In the genomic region with DNA sequence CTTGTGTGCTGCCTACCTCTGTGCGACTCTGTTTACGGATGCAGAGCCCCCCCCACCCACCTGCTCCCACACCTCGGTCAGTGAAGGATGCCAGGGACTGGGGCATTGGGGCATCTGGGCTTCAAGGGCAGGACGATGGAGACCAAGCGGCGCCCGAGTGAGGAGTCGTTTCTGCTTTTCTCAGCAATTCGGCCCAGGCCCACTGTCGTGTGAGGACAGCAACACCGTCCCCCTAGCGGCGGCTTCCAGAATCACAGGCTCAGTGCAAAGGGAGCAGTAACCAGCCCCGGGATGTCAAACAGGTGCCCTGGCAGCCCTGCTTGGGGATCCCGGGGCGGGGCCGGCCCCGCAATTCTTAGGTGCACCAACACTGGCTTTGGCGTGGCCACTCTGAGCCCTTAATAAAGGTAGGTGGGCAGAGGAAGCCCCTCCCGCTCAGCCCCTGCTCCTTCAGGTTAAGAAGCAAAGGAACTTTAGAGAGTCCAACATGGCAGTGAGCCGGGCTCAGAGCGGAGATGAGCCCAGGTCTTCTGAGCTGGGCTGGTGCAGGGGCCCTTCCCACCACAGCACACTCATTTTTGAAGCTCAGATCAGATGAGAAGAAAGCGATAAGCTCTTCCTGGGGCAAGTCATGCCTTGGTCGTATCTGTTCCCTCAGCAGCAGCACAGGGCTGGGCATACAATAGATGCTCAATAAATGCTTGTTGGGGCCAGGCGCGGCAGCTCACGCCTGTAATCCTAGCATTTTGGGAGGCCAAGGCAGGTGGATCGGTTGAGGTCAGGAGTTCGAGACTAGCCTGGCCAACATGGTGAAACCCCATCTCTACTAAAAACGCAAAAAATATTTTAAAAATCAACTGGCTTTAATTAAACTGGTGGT, we compare ENCODE assay signal across 1 cellular context.
A peak's percentile ranks its signal among the peaks of the same experiment; 100 is the strongest.
TF ChIP-seq lines count a peak whose summit lies in the region.

No MANE protein-coding gene starts in this region.

TF ChIP-seq in K562, 482 proteins besides CTCF, POLR2A, EP300 and RAD21 (continued from another document):
- TF ChIP-seq, protein P1, sequence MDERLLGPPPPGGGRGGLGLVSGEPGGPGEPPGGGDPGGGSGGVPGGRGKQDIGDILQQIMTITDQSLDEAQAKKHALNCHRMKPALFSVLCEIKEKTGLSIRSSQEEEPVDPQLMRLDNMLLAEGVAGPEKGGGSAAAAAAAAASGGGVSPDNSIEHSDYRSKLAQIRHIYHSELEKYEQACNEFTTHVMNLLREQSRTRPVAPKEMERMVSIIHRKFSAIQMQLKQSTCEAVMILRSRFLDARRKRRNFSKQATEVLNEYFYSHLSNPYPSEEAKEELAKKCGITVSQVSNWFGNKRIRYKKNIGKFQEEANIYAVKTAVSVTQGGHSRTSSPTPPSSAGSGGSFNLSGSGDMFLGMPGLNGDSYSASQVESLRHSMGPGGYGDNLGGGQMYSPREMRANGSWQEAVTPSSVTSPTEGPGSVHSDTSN (CRISPR knock-in tag; IDR thresholded peaks at IDR 0.05; ENCODE audit: low read depth) = no peak
- TF ChIP-seq, protein P1 (tag; conservative IDR thresholded peaks at IDR 0.05; ENCODE audit: low read depth) = no peak
- TF ChIP-seq PTBP1 (IDR thresholded peaks at IDR 0.05; ENCODE audit: low read depth, low read length) (0 out of 2 replicates have a peak, but pooled peaks have one; percentile 76), ZBTB26 (CRISPR knock-in tag; IDR thresholded peaks at IDR 0.05) (no peak), C11orf30 (IDR thresholded peaks at IDR 0.05; ENCODE audit: low read depth) (peak; percentile 35; the same call in 1 of the 2 replicates), CTCFL (IDR thresholded peaks at IDR 0.05; ENCODE audit: borderline replicate concordance, insufficient read depth, low read depth, low read length, poor library complexity, severe bottlenecking) (peak; percentile 11), ZNF146 (CRISPR knock-in tag; IDR thresholded peaks at IDR 0.05; ENCODE audit: unreplicated experiment) (no peak), FOXK2 (conservative IDR thresholded peaks at IDR 0.05 in 1 of 2, IDR thresholded peaks at IDR 0.05 in 1 of 2; ENCODE audit: low read depth in 2 of 2) (peak; percentile 21 to 40; a peak in 2 of 4 replicates), YY1 (IDR thresholded peaks at IDR 0.05; ENCODE audit: borderline replicate concordance in 1 of 3, control insufficient read depth in 1 of 3, extremely low read depth in 1 of 3, insufficient read depth in 3 of 3, insufficient read length in 1 of 3, insufficient replicate concordance in 2 of 3, low read depth in 1 of 3, low read length in 2 of 3) (peak in 1 of 3 experiments; percentile 42), CREM (IDR thresholded peaks at IDR 0.05; ENCODE audit: low read depth) (peak; percentile 65), IRF1 (CRISPR knock-in tag; IDR thresholded peaks at IDR 0.05; ENCODE audit: borderline replicate concordance) (no peak), ZNF583 (CRISPR knock-in tag; IDR thresholded peaks at IDR 0.05) (no peak), ZNF316 (IDR thresholded peaks at IDR 0.05) (peak; percentile 67)
